ENCODE assay signal across 26 cellular contexts in genomic region chr3:69929019-69929418, GRCh38.
DNase-seq lines count a peak whose midpoint lies in the region; ATAC-seq, FAIRE-seq and TF ChIP-seq lines count a peak whose summit lies in the region.
"Had no signal": no experiment of that assay in that cellular context is flagged by ENCODE, and none has a peak within 500 bp of the region (broad histone marks: within the 10 kb centered on the region; RNA-seq: fewer than 3 reads in every experiment).

No MANE protein-coding gene starts in this region.

- H3K27ac ChIP-seq in heart left ventricle (peak overlapping the region in 6 of 12 donors; percentile 10 to 61 (median 36)), layer of hippocampus (ENCODE audit: low read depth, low read length) (peak overlapping the region; percentile 13)
- H3K27ac ChIP-seq: SK-N-MC had no signal

- H3K36me3 ChIP-seq in bronchial epithelial cell (ENCODE audit: control insufficient read depth, insufficient read depth, low read length) (no peaks in the 10 kb centered on the region), heart left ventricle (no peaks in the 10 kb centered on the region)

- no peaks in the 10 kb centered on the region for H3K9me3 ChIP-seq in heart left ventricle
- H3K9me3 ChIP-seq: Caco-2 had no signal

- H3K4me3 ChIP-seq in bronchial epithelial cell (ENCODE audit: low read depth, low read length) (no peak overlapping the region), heart left ventricle (no peak overlapping the region)
- H3K4me3 ChIP-seq: GM23338, K562, SK-N-MC had no signal

- ATAC-seq in heart left ventricle, result peak; percentile 66 to 84 (median 73)
- no peak for ATAC-seq in HG02610 (IDR thresholded peaks at IDR 0.05; ENCODE audit: unreplicated experiment)
- ATAC-seq: GM23338, HCT116, HepG2, K562, PC-3 had no signal

- H3K27me3 ChIP-seq in bronchial epithelial cell (ENCODE audit: control insufficient read depth, insufficient read depth, low read length) (no peaks in the 10 kb centered on the region), heart left ventricle (no peaks in the 10 kb centered on the region), layer of hippocampus (ENCODE audit: control insufficient read depth, insufficient read depth, low read length) (no peaks in the 10 kb centered on the region)

- TF ChIP-seq CTCF in bronchial epithelial cell (IDR thresholded peaks at IDR 0.05; ENCODE audit: insufficient read depth, low read length, severe bottlenecking) (no peak), heart left ventricle (IDR thresholded peaks at IDR 0.05) (no peak)

- 57 to 64% (median 60%) methylated on average over 4 of the region's 4 CpGs for WGBS in heart left ventricle, 4 donors

- peak; percentile 11 for DNase-seq in RPMI7951 (ENCODE audit: low read depth)
- no peak for DNase-seq in bronchial epithelial cell (ENCODE audit: low read depth)
- peak in 3 of 5 donors; percentile 26 to 43 (median 32) for DNase-seq in heart left ventricle
- no peak for DNase-seq in midbrain (lab: John Stamatoyannopoulos, UW)
- DNase-seq in H54 (ENCODE audit: insufficient read length, low spot score), result no peak
- DNase-seq: C1 segment of cervical spinal cord; Caco-2; CD4-positive, alpha-beta memory T cell; Kasumi-1; NCI-H1105; NCI-H146; NCI-H1930; NCI-H2107; NCI-H446; NCI-H524 treated with DMSO at 0.1 percent for 48 hours; NCI-H774; PC-3; SHP77 had no signal

- intact Hi-C loops in heart left ventricle (cut with DNase I), result no loop called here

- H3K4me1 ChIP-seq in heart left ventricle, result peaks cover 0 to 57% (median 14%) of the 10 kb centered on the region in 12 donors
- H3K4me1 ChIP-seq: Caco-2 had no signal

- TF ChIP-seq POLR2A in heart left ventricle (IDR thresholded peaks at IDR 0.05) (no peak), H54 (IDR thresholded peaks at IDR 0.05; ENCODE audit: low read depth, low read length) (no peak)

- FAIRE-seq in bronchial epithelial cell (lab: Jason Lieb, UNC) (peak; percentile 23), H54 (lab: Jason Lieb, UNC) (no peak)
- FAIRE-seq: G401.6, HepG2, K562 had no signal

Comparison
In these comparisons a context has a peak if more than half of its experiments do, and no peak if none do; other contexts are left out.
1. DNase-seq: peak in RPMI7951 (single experiment) and heart left ventricle (3 of 5); none in bronchial epithelial cell (single experiment), midbrain (single experiment) and H54 (single experiment).